Comparison of ENCODE assay signal across 8 cellular contexts in the genomic region with DNA sequence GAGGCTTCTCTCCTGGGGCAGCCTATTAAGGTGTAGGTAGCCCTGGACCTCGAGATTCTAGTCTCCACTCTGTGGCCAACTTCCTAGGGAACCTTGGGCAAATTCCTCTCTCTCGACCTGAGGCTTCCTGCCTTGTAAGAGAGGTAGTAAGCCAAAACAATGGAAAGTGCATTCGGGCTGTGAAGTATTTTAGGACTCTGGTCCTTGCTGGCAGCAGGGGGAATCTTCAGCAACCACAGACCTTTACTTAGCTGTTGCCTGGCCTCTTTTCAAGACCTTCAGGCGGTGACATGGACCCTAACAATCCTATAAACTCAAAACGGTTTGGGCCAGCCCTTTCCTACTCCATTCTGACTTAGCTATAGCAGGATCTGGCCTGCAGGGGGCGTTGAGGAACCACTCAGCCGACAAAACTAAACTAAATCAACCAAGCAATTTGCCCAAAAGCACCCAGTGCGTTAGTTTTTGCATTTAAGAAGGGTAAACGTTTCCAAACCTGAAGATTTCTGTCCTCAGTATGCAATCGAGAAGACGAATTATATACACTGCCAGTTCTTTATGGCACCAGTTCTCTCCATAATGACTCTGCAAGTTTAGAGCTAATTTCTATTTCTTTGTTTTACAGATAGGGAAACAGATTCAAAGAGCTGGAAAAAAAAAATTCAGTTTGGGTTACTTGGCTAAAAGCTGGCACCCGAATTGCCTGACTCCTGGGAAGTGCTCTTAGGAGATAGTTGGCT. TPM values are rescaled to one million over a fixed set of nuclear protein-coding genes. Genes with fewer than 3 reads are reported as not detected.
DNase-seq lines count a peak whose midpoint lies in the region; ATAC-seq and TF ChIP-seq lines count a peak whose summit lies in the region.

No MANE protein-coding gene starts in this region.

- H3K27me3 Mint-ChIP-seq in CD4-positive, CD25-positive, alpha-beta regulatory T cell, result peaks cover 4% of the 10 kb centered on the region
- no peaks in the 10 kb centered on the region for H3K27me3 Mint-ChIP-seq in activated CD4-positive, alpha-beta T cell treated with anti-CD3 and anti-CD28 coated beads, Interleukin-2, amount 10 ng/mL, durations not matched to agents 24 days and 14 days
- H3K27me3 Mint-ChIP-seq in dendritic cell treated with granulocyte-macrophage colony-stimulating factor and Interleukin-4, amounts not matched to agents 40 ng/mL and 50 ng/mL, for 4 days, result no peaks in the 10 kb centered on the region

- peaks cover 53% of the 10 kb centered on the region for H3K4me1 ChIP-seq in CD4-positive, CD25-positive, alpha-beta regulatory T cell (ENCODE audit: control insufficient read depth, insufficient read depth, low read length, poor library complexity, severe bottlenecking)
- H3K4me1 ChIP-seq in HCT116 (ENCODE audit: control insufficient read depth in 1 of 2, insufficient read depth in 2 of 2, low read length in 2 of 2) (peaks cover 33 to 35% of the 10 kb centered on the region in 2 experiments), left lung (peaks cover 15 to 74% of the 10 kb centered on the region in 2 donors)

- peak; percentile 11 to 16 for ATAC-seq in CD4-positive, CD25-positive, alpha-beta regulatory T cell (ENCODE audit: low read depth in 2 of 2)
- ATAC-seq in HCT116, result peak; percentile 65
- ATAC-seq in left lung, result peak; percentile 67
- ATAC-seq in HG03442 (IDR thresholded peaks at IDR 0.05; ENCODE audit: unreplicated experiment), result no peak

- H2AFZ ChIP-seq in HCT116 (ENCODE audit: low read depth, low read length, poor library complexity, severe bottlenecking), result peak overlapping the region; percentile 27

- TF ChIP-seq POLR2A in HCT116 (IDR thresholded peaks at IDR 0.05; ENCODE audit: borderline replicate concordance, extremely low read depth, insufficient read depth, insufficient read length), result no peak

- BruUV-seq in HCT116 (replicated peaks; lab: Mats Ljungman, UMichigan), result no TSS peak

- peak; percentile 95 for TF ChIP-seq RAD21 in HCT116 (IDR thresholded peaks at IDR 0.05; ENCODE audit: low read depth)

- no peaks in the 10 kb centered on the region for H3K79me2 ChIP-seq in HCT116 (ENCODE audit: insufficient read depth, low read length)

- H3K4me2 ChIP-seq in HCT116 (ENCODE audit: low read length), result peak overlapping the region; percentile 84

- H3K36me3 ChIP-seq in CD4-positive, CD25-positive, alpha-beta regulatory T cell (ENCODE audit: control insufficient read depth, insufficient read depth, low read length), result no peaks in the 10 kb centered on the region
- no peaks in the 10 kb centered on the region for H3K36me3 ChIP-seq in HCT116 (ENCODE audit: control insufficient read depth in 1 of 2, insufficient read depth in 2 of 2, low read length in 2 of 2)
- no peaks in the 10 kb centered on the region for H3K36me3 ChIP-seq in left lung

- intact Hi-C loops in HCT116 (cut with micrococcal nuclease) (loop anchor here (1.0 to 5.0 kb wide), 4 partner anchors 104 to 354 kb away; a partner anchor contains a TSS), left lung (cut with DNase I) (no loop called here)
- intact Hi-C loops in activated CD4-positive, alpha-beta T cell treated with anti-CD3 and anti-CD28 coated beads, Interleukin-2, amount 10 ng/mL, durations not matched to agents 24 days and 14 days (cut with micrococcal nuclease), result loop anchor here (1.0 to 5.0 kb wide), 4 partner anchors 11 to 334 kb away; a partner anchor contains a TSS
- intact Hi-C loops in dendritic cell treated with granulocyte-macrophage colony-stimulating factor and Interleukin-4, amounts not matched to agents 40 ng/mL and 50 ng/mL, for 4 days (cut with micrococcal nuclease), result loop anchor here (1.0 to 2.0 kb wide), 3 partner anchors 11 to 120 kb away; a partner anchor contains a TSS

- peaks cover 3% of the 10 kb centered on the region for H3K36me3 Mint-ChIP-seq in CD4-positive, CD25-positive, alpha-beta regulatory T cell
- no peaks in the 10 kb centered on the region for H3K36me3 Mint-ChIP-seq in activated CD4-positive, alpha-beta T cell treated with anti-CD3 and anti-CD28 coated beads, Interleukin-2, amount 10 ng/mL, durations not matched to agents 24 days and 14 days (ENCODE audit: low read depth)
- peaks cover 5% of the 10 kb centered on the region for H3K36me3 Mint-ChIP-seq in dendritic cell treated with granulocyte-macrophage colony-stimulating factor and Interleukin-4, amounts not matched to agents 40 ng/mL and 50 ng/mL, for 4 days (ENCODE audit: low read depth)

- H3K9me2 ChIP-seq in HCT116 (ENCODE audit: insufficient read depth), result no peaks in the 10 kb centered on the region

- H3K4me1 Mint-ChIP-seq in CD4-positive, CD25-positive, alpha-beta regulatory T cell, result peaks cover 25 to 53% (median 39%) of the 10 kb centered on the region in 4 donors
- H3K4me1 Mint-ChIP-seq in activated CD4-positive, alpha-beta T cell treated with anti-CD3 and anti-CD28 coated beads, Interleukin-2, amount 10 ng/mL, durations not matched to agents 24 days and 14 days, result peaks cover 43% of the 10 kb centered on the region
- peaks cover 63% of the 10 kb centered on the region for H3K4me1 Mint-ChIP-seq in dendritic cell treated with granulocyte-macrophage colony-stimulating factor and Interleukin-4, amounts not matched to agents 40 ng/mL and 50 ng/mL, for 4 days (ENCODE audit: low read depth)

- no peaks in the 10 kb centered on the region for H3K9me3 ChIP-seq in CD4-positive, CD25-positive, alpha-beta regulatory T cell (ENCODE audit: control insufficient read depth in 2 of 2, low read length in 2 of 2)
- no peaks in the 10 kb centered on the region for H3K9me3 ChIP-seq in HCT116 (ENCODE audit: control insufficient read depth in 1 of 2, insufficient read depth in 1 of 2, low read depth in 1 of 2, low read length in 2 of 2)
- no peaks in the 10 kb centered on the region for H3K9me3 ChIP-seq in left lung

- peak; percentile 84 to 99 (median 95) for TF ChIP-seq CTCF in HCT116 (IDR thresholded peaks at IDR 0.05 in 2 of 3, conservative IDR thresholded peaks at IDR 0.05 in 1 of 3; ENCODE audit: borderline replicate concordance in 1 of 3, insufficient read depth in 1 of 3, low read depth in 2 of 3, low read length in 2 of 3)
- peak; percentile 82 to 91 for TF ChIP-seq CTCF in left lung (IDR thresholded peaks at IDR 0.05)

- peak overlapping the region; percentile 86 for H3K4me3 ChIP-seq in CD4-positive, CD25-positive, alpha-beta regulatory T cell (ENCODE audit: low read depth, low read length)
- H3K4me3 ChIP-seq in HCT116 (replicated peaks in 1 of 2; ENCODE audit: low read depth in 1 of 2, low read length in 2 of 2) (peak overlapping the region; percentile 28 to 45), left lung (no peak overlapping the region)

- peak; percentile 68 to 89 (median 84) for DNase-seq in CD4-positive, CD25-positive, alpha-beta regulatory T cell
- DNase-seq in HCT116 (ENCODE audit: low read depth, low spot score) (peak; percentile 64), NCI-H510A treated with DMSO at 0.1 percent for 48 hours (lab: John Stamatoyannopoulos, UW) (peak; percentile 89), left lung (peak; percentile 81 to 82)
- peak; percentile 94 for DNase-seq in activated CD4-positive, alpha-beta T cell treated with anti-CD3 and anti-CD28 coated beads, Interleukin-2, amount 10 ng/mL, durations not matched to agents 24 days and 14 days
- peak; percentile 85 to 88 for DNase-seq in stimulated activated CD4-positive, alpha-beta T cell treated with anti-CD3 and anti-CD28 coated beads, Interleukin-2, amount 100 ng/mL, for 24 hours

- peak overlapping the region; percentile 91 to 97 (median 94) for H3K27ac Mint-ChIP-seq in CD4-positive, CD25-positive, alpha-beta regulatory T cell
- peak overlapping the region; percentile 93 for H3K27ac Mint-ChIP-seq in activated CD4-positive, alpha-beta T cell treated with anti-CD3 and anti-CD28 coated beads, Interleukin-2, amount 10 ng/mL, durations not matched to agents 24 days and 14 days
- H3K27ac Mint-ChIP-seq in dendritic cell treated with granulocyte-macrophage colony-stimulating factor and Interleukin-4, amounts not matched to agents 40 ng/mL and 50 ng/mL, for 4 days, result peak overlapping the region; percentile 97

- peak overlapping the region; percentile 87 to 96 (median 90) for H3K4me3 Mint-ChIP-seq in CD4-positive, CD25-positive, alpha-beta regulatory T cell
- peak overlapping the region; percentile 93 for H3K4me3 Mint-ChIP-seq in activated CD4-positive, alpha-beta T cell treated with anti-CD3 and anti-CD28 coated beads, Interleukin-2, amount 10 ng/mL, durations not matched to agents 24 days and 14 days
- peak overlapping the region; percentile 99 for H3K4me3 Mint-ChIP-seq in dendritic cell treated with granulocyte-macrophage colony-stimulating factor and Interleukin-4, amounts not matched to agents 40 ng/mL and 50 ng/mL, for 4 days

- CTCF ChIA-PET in HCT116 (lab: Charles Lee), result interaction anchor here (0.6 to 2.7 kb wide), 29 partner anchors 8 to 629 kb away, joined by 3 to 73 read pairs (median 5); a partner anchor contains a TSS

- no peaks in the 10 kb centered on the region for H4K20me1 ChIP-seq in HCT116 (ENCODE audit: insufficient read depth)

- POLR2A ChIA-PET in HCT116 (lab: Charles Lee), result interaction anchor here (0.5 to 5.4 kb wide), 22 partner anchors 10 to 400 kb away, joined by 3 to 61 read pairs (median 6); a partner anchor contains a TSS

- no peaks in the 10 kb centered on the region for H3K9me3 Mint-ChIP-seq in CD4-positive, CD25-positive, alpha-beta regulatory T cell
- no peaks in the 10 kb centered on the region for H3K9me3 Mint-ChIP-seq in activated CD4-positive, alpha-beta T cell treated with anti-CD3 and anti-CD28 coated beads, Interleukin-2, amount 10 ng/mL, durations not matched to agents 24 days and 14 days
- H3K9me3 Mint-ChIP-seq in dendritic cell treated with granulocyte-macrophage colony-stimulating factor and Interleukin-4, amounts not matched to agents 40 ng/mL and 50 ng/mL, for 4 days, result no peaks in the 10 kb centered on the region

- no peaks in the 10 kb centered on the region for H3K27me3 ChIP-seq in CD4-positive, CD25-positive, alpha-beta regulatory T cell (ENCODE audit: control insufficient read depth, insufficient read depth, low read length)
- H3K27me3 ChIP-seq in HCT116 (ENCODE audit: insufficient read depth, low read length), result no peaks in the 10 kb centered on the region
- no peaks in the 10 kb centered on the region for H3K27me3 ChIP-seq in left lung

- RAD21 ChIA-PET in HCT116 (lab: Charles Lee; ENCODE audit: low non-redundant PET in 1 of 2, low total read pairs in 2 of 2, uncharacterized antibody in 2 of 2, unreplicated experiment in 2 of 2), result interaction anchor here (0.6 to 1.9 kb wide), 9 partner anchors 12 to 391 kb away, joined by 3 to 24 read pairs (median 4); a partner anchor contains a TSS

- H3K9ac ChIP-seq in HCT116 (ENCODE audit: low read length), result peak overlapping the region; percentile 43

- H3K27ac ChIP-seq in CD4-positive, CD25-positive, alpha-beta regulatory T cell (ENCODE audit: insufficient read depth, low read length, poor library complexity, severe bottlenecking), result peak overlapping the region; percentile 98
- H3K27ac ChIP-seq in HCT116 (ENCODE audit: low read depth, low read length) (peak overlapping the region; percentile 74), left lung (peak overlapping the region; percentile 91 to 92)

RNA-seq across cellular contexts. Expression of a gene that starts 10.9 kb away (rescaled TPM):
- total RNA-seq in CD4-positive, CD25-positive, alpha-beta regulatory T cell, result 13.9 TPM
- polyA plus RNA-seq in CD4-positive, CD25-positive, alpha-beta regulatory T cell, result 1 to 10 TPM; 5.0 to 8.9 (median 6.9) TPM
- total RNA-seq in HCT116 (2021; ENCODE audit: unreplicated experiment) (36.8 TPM), left lung (10 to 100 TPM; 14.6 to 17.6 TPM)
- polyA plus RNA-seq in HCT116 (2012), result 63.5 and 66.8 TPM in 2 replicates
- 14.1 and 14.8 TPM in 2 replicates for total RNA-seq in activated CD4-positive, alpha-beta T cell treated with anti-CD3 and anti-CD28 coated beads, Interleukin-2, amount 10 ng/mL, durations not matched to agents 24 days and 14 days

RNA-seq across cellular contexts. Expression of a gene that starts 12.5 kb away (rescaled TPM):
- 96.6 TPM for total RNA-seq in CD4-positive, CD25-positive, alpha-beta regulatory T cell
- 100 to 1,000 TPM; 467 to 676 (median 604) TPM for polyA plus RNA-seq in CD4-positive, CD25-positive, alpha-beta regulatory T cell
- total RNA-seq in HCT116 (2021; ENCODE audit: unreplicated experiment), result 169 TPM
- 203 and 288 TPM in 2 replicates for polyA plus RNA-seq in HCT116 (2012)
- total RNA-seq in activated CD4-positive, alpha-beta T cell treated with anti-CD3 and anti-CD28 coated beads, Interleukin-2, amount 10 ng/mL, durations not matched to agents 24 days and 14 days, result 139 and 142 TPM in 2 replicates
- total RNA-seq in left lung, result 100 to 1,000 TPM in 1 of 2 donors, 10 to 100 TPM in 1; 97.5 to 150 TPM

RNA-seq across cellular contexts. Expression of a gene that starts 15.6 kb away (rescaled TPM):
- 75.3 TPM for total RNA-seq in CD4-positive, CD25-positive, alpha-beta regulatory T cell
- polyA plus RNA-seq in CD4-positive, CD25-positive, alpha-beta regulatory T cell, result 100 to 1,000 TPM; 152 to 181 (median 157) TPM
- total RNA-seq in HCT116 (2021; ENCODE audit: unreplicated experiment), result 102 TPM
- polyA plus RNA-seq in HCT116 (2012), result 45.3 and 60.6 TPM in 2 replicates
- 98.4 and 103 TPM in 2 replicates for total RNA-seq in activated CD4-positive, alpha-beta T cell treated with anti-CD3 and anti-CD28 coated beads, Interleukin-2, amount 10 ng/mL, durations not matched to agents 24 days and 14 days
- total RNA-seq in left lung, result 10 to 100 TPM; 65.2 to 74.3 TPM

Comparison
In these comparisons a context has a peak if more than half of its experiments do, and no peak if none do; other contexts are left out.
1. H3K4me3 ChIP-seq: peak in CD4-positive, CD25-positive, alpha-beta regulatory T cell (single experiment) and HCT116 (2 of 2); none in left lung (0 of 2).
2. intact Hi-C loops: an anchor here in HCT116 (1.0 to 5.0 kb wide), activated CD4-positive, alpha-beta T cell treated with anti-CD3 and anti-CD28 coated beads, Interleukin-2, amount 10 ng/mL, durations not matched to agents 24 days and 14 days (1.0 to 5.0 kb wide) and dendritic cell treated with granulocyte-macrophage colony-stimulating factor and Interleukin-4, amounts not matched to agents 40 ng/mL and 50 ng/mL, for 4 days (1.0 to 2.0 kb wide); none called in left lung.
3. Peak in every context shown above with its lines, with median percentiles within 50 percentile points of each other: DNase-seq, H3K27ac ChIP-seq, H3K27ac Mint-ChIP-seq and H3K4me3 Mint-ChIP-seq.